In the genomic region with DNA sequence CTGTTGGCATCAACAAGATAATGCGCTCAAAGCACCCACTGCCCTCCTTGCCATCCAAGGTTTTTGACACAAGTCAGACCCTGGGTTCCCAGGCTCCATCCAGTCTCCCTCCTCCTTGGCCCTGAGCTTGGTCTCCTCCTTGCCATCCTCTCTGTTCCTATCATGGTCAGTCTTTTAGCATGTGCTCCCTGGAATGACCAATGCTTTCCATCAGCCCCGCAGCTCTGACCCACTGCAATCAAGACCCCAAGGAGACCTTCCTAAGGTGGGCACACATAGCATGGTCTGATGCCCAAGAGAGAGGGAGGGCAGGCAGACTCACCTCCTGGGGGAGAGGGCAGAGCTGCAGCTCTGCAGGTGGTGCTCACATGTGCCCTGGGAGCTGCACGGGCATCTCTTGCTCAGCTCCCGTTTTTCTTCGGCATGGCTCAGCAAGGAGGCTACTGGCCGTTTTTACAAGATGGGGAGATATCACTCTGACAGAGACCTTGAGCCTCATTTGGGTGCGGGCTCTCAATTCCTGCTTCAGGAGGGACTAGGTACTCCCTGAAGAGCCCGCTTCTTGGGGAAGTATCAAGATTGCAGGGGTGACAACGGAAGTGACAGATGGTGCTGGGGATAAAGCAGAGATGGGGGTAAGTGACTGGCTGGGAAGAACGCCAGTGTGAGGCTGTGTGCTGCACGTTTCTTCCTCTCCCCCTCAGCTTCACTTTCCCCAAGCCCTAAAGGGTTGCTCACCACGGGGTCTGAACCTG, we compare ENCODE assay signal across 1 cellular context.
TF ChIP-seq lines count a peak whose summit lies in the region.

No MANE protein-coding gene starts in this region.

TF ChIP-seq in K562, 482 proteins besides CTCF, POLR2A, EP300 and RAD21 (continued from another document and continues in another):
- TF ChIP-seq, protein P1, sequence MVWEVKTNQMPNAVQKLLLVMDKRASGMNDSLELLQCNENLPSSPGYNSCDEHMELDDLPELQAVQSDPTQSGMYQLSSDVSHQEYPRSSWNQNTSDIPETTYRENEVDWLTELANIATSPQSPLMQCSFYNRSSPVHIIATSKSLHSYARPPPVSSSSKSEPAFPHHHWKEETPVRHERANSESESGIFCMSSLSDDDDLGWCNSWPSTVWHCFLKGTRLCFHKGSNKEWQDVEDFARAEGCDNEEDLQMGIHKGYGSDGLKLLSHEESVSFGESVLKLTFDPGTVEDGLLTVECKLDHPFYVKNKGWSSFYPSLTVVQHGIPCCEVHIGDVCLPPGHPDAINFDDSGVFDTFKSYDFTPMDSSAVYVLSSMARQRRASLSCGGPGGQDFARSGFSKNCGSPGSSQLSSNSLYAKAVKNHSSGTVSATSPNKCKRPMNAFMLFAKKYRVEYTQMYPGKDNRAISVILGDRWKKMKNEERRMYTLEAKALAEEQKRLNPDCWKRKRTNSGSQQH (CRISPR knock-in tag; IDR thresholded peaks at IDR 0.05): no peak
- TF ChIP-seq NONO (IDR thresholded peaks at IDR 0.05; ENCODE audit: low read depth in 2 of 2, low read length in 1 of 2) (no peak), ZNF217 (CRISPR knock-in tag; IDR thresholded peaks at IDR 0.05) (no peak), ZNF263 (CRISPR knock-in tag; IDR thresholded peaks at IDR 0.05; ENCODE audit: borderline replicate concordance) (peak; percentile 28; the same call in 1 of the 2 replicates), CXXC5 (CRISPR knock-in tag; IDR thresholded peaks at IDR 0.05) (peak; percentile 66), MECOM (CRISPR knock-in tag; IDR thresholded peaks at IDR 0.05) (no peak), MYC (IDR thresholded peaks at IDR 0.05; ENCODE audit: low read depth, low read length) (peak; percentile 53; the same call in 1 of the 2 replicates), MYC (CRISPR knock-in tag; IDR thresholded peaks at IDR 0.05; ENCODE audit: borderline replicate concordance, low read depth) (0 out of 2 replicates have a peak, but pooled peaks have one; percentile 25), RBBP5 (IDR thresholded peaks at IDR 0.05; ENCODE audit: borderline replicate concordance, insufficient read depth, low read length, poor library complexity, severe bottlenecking) (no peak), ZNF24 (IDR thresholded peaks at IDR 0.05) (no peak), TAL1 (IDR thresholded peaks at IDR 0.05) (peak; percentile 43; the same call in 1 of the 2 replicates), ZNF507 (tag; conservative IDR thresholded peaks at IDR 0.05) (no peak), KLF16 (IDR thresholded peaks at IDR 0.05) (0 out of 2 replicates have a peak, but pooled peaks have one; percentile 24), BCOR (IDR thresholded peaks at IDR 0.05) (0 out of 2 replicates have a peak, but pooled peaks have one; percentile 22), PHF20 (IDR thresholded peaks at IDR 0.05; ENCODE audit: partially characterized antibody) (no peak)
- TF ChIP-seq, protein P2, sequence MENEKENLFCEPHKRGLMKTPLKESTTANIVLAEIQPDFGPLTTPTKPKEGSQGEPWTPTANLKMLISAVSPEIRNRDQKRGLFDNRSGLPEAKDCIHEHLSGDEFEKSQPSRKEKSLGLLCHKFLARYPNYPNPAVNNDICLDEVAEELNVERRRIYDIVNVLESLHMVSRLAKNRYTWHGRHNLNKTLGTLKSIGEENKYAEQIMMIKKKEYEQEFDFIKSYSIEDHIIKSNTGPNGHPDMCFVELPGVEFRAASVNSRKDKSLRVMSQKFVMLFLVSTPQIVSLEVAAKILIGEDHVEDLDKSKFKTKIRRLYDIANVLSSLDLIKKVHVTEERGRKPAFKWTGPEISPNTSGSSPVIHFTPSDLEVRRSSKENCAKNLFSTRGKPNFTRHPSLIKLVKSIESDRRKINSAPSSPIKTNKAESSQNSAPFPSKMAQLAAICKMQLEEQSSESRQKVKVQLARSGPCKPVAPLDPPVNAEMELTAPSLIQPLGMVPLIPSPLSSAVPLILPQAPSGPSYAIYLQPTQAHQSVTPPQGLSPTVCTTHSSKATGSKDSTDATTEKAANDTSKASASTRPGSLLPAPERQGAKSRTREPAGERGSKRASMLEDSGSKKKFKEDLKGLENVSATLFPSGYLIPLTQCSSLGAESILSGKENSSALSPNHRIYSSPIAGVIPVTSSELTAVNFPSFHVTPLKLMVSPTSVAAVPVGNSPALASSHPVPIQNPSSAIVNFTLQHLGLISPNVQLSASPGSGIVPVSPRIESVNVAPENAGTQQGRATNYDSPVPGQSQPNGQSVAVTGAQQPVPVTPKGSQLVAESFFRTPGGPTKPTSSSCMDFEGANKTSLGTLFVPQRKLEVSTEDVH (IDR thresholded peaks at IDR 0.05; ENCODE audit: low read depth, partially characterized antibody): no peak
- TF ChIP-seq, protein P3, sequence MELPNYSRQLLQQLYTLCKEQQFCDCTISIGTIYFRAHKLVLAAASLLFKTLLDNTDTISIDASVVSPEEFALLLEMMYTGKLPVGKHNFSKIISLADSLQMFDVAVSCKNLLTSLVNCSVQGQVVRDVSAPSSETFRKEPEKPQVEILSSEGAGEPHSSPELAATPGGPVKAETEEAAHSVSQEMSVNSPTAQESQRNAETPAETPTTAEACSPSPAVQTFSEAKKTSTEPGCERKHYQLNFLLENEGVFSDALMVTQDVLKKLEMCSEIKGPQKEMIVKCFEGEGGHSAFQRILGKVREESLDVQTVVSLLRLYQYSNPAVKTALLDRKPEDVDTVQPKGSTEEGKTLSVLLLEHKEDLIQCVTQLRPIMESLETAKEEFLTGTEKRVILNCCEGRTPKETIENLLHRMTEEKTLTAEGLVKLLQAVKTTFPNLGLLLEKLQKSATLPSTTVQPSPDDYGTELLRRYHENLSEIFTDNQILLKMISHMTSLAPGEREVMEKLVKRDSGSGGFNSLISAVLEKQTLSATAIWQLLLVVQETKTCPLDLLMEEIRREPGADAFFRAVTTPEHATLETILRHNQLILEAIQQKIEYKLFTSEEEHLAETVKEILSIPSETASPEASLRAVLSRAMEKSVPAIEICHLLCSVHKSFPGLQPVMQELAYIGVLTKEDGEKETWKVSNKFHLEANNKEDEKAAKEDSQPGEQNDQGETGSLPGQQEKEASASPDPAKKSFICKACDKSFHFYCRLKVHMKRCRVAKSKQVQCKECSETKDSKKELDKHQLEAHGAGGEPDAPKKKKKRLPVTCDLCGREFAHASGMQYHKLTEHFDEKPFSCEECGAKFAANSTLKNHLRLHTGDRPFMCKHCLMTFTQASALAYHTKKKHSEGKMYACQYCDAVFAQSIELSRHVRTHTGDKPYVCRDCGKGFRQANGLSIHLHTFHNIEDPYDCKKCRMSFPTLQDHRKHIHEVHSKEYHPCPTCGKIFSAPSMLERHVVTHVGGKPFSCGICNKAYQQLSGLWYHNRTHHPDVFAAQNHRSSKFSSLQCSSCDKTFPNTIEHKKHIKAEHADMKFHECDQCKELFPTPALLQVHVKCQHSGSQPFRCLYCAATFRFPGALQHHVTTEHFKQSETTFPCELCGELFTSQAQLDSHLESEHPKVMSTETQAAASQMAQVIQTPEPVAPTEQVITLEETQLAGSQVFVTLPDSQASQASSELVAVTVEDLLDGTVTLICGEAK (IDR thresholded peaks at IDR 0.05): 0 out of 2 replicates have a peak, but pooled peaks have one; percentile 23
- TF ChIP-seq, protein P3 (CRISPR knock-in tag; IDR thresholded peaks at IDR 0.05): no peak
- TF ChIP-seq, protein P4, sequence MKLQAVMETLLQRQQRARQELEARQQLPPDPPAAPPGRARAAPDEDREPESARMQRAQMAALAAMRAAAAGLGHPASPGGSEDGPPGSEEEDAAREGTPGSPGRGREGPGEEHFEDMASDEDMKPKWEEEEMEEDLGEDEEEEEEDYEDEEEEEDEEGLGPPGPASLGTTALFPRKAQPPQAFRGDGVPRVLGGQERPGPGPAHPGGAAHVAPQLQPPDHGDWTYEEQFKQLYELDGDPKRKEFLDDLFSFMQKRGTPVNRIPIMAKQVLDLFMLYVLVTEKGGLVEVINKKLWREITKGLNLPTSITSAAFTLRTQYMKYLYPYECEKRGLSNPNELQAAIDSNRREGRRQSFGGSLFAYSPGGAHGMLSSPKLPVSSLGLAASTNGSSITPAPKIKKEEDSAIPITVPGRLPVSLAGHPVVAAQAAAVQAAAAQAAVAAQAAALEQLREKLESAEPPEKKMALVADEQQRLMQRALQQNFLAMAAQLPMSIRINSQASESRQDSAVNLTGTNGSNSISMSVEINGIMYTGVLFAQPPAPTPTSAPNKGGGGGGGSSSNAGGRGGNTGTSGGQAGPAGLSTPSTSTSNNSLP (IDR thresholded peaks at IDR 0.05; ENCODE audit: borderline replicate concordance, low read depth, low read length): no peak
- TF ChIP-seq, protein P5, sequence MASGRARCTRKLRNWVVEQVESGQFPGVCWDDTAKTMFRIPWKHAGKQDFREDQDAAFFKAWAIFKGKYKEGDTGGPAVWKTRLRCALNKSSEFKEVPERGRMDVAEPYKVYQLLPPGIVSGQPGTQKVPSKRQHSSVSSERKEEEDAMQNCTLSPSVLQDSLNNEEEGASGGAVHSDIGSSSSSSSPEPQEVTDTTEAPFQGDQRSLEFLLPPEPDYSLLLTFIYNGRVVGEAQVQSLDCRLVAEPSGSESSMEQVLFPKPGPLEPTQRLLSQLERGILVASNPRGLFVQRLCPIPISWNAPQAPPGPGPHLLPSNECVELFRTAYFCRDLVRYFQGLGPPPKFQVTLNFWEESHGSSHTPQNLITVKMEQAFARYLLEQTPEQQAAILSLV (tag; IDR thresholded peaks at IDR 0.05): no peak
- TF ChIP-seq, protein P6, sequence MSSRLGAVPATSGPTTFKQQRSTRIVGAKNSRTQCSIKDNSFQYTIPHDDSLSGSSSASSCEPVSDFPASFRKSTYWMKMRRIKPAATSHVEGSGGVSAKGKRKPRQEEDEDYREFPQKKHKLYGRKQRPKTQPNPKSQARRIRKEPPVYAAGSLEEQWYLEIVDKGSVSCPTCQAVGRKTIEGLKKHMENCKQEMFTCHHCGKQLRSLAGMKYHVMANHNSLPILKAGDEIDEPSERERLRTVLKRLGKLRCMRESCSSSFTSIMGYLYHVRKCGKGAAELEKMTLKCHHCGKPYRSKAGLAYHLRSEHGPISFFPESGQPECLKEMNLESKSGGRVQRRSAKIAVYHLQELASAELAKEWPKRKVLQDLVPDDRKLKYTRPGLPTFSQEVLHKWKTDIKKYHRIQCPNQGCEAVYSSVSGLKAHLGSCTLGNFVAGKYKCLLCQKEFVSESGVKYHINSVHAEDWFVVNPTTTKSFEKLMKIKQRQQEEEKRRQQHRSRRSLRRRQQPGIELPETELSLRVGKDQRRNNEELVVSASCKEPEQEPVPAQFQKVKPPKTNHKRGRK (tag; IDR thresholded peaks at IDR 0.05): no peak
- TF ChIP-seq, protein P7, sequence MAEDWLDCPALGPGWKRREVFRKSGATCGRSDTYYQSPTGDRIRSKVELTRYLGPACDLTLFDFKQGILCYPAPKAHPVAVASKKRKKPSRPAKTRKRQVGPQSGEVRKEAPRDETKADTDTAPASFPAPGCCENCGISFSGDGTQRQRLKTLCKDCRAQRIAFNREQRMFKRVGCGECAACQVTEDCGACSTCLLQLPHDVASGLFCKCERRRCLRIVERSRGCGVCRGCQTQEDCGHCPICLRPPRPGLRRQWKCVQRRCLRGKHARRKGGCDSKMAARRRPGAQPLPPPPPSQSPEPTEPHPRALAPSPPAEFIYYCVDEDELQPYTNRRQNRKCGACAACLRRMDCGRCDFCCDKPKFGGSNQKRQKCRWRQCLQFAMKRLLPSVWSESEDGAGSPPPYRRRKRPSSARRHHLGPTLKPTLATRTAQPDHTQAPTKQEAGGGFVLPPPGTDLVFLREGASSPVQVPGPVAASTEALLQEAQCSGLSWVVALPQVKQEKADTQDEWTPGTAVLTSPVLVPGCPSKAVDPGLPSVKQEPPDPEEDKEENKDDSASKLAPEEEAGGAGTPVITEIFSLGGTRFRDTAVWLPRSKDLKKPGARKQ (CRISPR knock-in tag; IDR thresholded peaks at IDR 0.05): no peak
